In the genomic region with DNA sequence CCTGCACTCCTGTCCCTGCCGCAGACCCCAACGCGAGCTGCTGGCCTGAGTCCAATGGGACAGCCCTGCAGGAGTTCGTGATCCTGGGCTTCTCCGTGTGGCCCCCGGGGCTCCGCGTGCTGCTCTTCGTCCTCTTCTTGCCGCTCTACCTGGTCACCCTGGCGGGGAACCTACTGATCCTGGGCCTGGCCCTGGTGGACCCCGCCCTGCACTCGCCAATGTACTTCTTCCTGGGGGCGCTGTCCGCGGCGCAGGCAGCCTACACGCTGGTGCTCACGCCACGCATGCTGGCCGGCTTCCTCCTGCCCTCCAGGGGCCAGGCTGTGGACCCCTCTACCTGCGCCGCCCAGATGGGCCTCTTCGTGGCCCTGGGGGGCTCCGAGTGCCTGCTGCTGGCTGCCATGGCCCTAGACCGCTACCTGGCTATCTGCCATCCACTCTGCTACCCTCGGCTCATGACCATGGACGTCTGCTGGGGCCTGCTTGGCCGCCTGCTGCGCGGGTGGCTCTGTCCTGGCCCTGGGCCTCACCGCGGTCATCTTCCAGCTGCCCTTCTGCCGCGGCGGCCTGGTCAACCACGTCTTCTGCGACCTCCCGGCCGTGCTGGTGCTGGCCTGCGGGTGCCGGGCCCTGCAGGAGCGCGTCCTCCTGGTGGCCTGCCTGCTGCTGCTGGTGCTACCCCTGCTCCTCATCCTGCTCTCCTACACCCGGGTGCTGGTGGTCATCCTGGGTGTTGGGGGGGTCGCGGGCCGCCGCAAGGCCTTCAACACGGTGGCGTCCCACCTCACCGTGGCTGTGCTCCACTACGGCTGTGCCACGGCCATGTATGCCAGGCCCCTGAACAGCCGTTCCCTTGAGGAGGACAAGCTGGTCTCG, we compare ENCODE assay signal across 2 cellular contexts.
TF ChIP-seq lines count a peak whose summit lies in the region.

No MANE protein-coding gene starts in this region.

TF ChIP-seq in IMR-90, 13 proteins besides CTCF, POLR2A, EP300 and RAD21 (continued from another document):
- TF ChIP-seq CEBPB (IDR thresholded peaks at IDR 0.05; ENCODE audit: low read depth, low read length): no peak
- no peak for TF ChIP-seq MXI1 (IDR thresholded peaks at IDR 0.05; ENCODE audit: borderline replicate concordance, low read depth, low read length)
- TF ChIP-seq ELK1 (IDR thresholded peaks at IDR 0.05; ENCODE audit: borderline replicate concordance, low read depth, low read length): no peak
- TF ChIP-seq USF2 (IDR thresholded peaks at IDR 0.05; ENCODE audit: low read depth, low read length): no peak
- TF ChIP-seq RCOR1 (IDR thresholded peaks at IDR 0.05; ENCODE audit: insufficient replicate concordance, low read length): no peak
- no peak for TF ChIP-seq CHD1 (IDR thresholded peaks at IDR 0.05; ENCODE audit: low read depth, low read length)
- no peak for TF ChIP-seq SMC3 (IDR thresholded peaks at IDR 0.05; ENCODE audit: low read depth, low read length)
- no peak for TF ChIP-seq RFX5 (IDR thresholded peaks at IDR 0.05; ENCODE audit: low read depth, low read length)
- no peak for TF ChIP-seq FOS (IDR thresholded peaks at IDR 0.05; ENCODE audit: low read depth, low read length)
TF ChIP-seq in IMR-90: peak in this region for 0.

TF ChIP-seq in HEK293T, 16 proteins besides CTCF, POLR2A, EP300 and RAD21 (continued from another document):
- no peak for TF ChIP-seq LEF1 (IDR thresholded peaks at IDR 0.05; ENCODE audit: borderline replicate concordance)
